ENCODE assay signal across 8 cellular contexts in the genomic region with DNA sequence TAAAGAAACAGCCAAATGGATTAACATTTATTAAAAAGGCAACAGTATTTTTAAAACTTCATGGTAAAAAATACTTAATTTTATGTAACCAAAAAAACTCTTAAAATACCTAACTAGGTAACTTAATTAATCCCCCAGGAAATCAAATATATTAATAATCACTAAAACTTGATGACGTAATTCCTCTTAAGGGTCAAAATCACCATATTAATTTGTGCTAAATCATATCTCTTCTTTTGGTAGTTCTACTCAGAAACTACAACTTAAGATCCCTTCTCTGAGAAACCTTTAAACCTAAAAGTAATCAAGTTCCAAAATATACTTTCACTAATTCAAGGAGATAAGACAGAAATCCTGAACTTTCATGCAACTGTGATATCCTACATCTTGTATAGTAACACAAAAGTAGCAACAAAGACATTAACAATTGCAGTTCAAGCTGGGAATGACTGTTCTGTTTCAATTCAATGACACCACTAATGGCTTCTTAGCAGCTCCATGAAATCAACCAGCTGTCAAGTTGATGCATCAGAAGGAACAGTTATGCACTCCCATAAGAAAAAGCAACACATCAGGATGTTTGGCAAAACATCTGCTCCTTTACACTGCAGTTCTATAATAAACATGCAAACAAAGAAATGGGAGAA. TPM values are rescaled to one million over a fixed set of nuclear protein-coding genes. Genes with fewer than 3 reads are reported as not detected.
DNase-seq lines count a peak whose midpoint lies in the region; ATAC-seq and TF ChIP-seq lines count a peak whose summit lies in the region.

No MANE protein-coding gene starts in this region.

- H3K4me3 ChIP-seq in GM23248 (peak overlapping the region; percentile 91), parathyroid adenoma (ENCODE audit: low read depth, low read length) (no peak overlapping the region)

- no peak overlapping the region for H3K27ac ChIP-seq in GM23248
- H3K27ac ChIP-seq in parathyroid adenoma = no peak overlapping the region

- H3K4me2 ChIP-seq in GM23248 (ENCODE audit: unreplicated experiment) = peak overlapping the region; percentile 87
- no peak overlapping the region for H3K4me2 ChIP-seq in parathyroid adenoma (ENCODE audit: low read length)

- WGBS in GM23248 (ENCODE audit: low coverage in 1 of 2, low lambda C conversion rate in 2 of 2, missing lambda C conversion rate in 2 of 2), 2 experiments = 98 to 100% methylated on average over 1 of the region's 1 CpG

- H3K9me3 ChIP-seq in GM23248 (ENCODE audit: low read depth) (no peaks in the 10 kb centered on the region), parathyroid adenoma (ENCODE audit: control insufficient read depth, low read length) (no peaks in the 10 kb centered on the region)

- H4K20me1 ChIP-seq in GM23248 (ENCODE audit: insufficient read depth) = no peaks in the 10 kb centered on the region

- in situ Hi-C loops in GM23248 (cut with MboI) = no loop called here

- H3F3A ChIP-seq in GM23248 (ENCODE audit: insufficient read depth) = peaks cover 22% of the 10 kb centered on the region

- H2AFZ ChIP-seq in GM23248 (peak overlapping the region; percentile 45; the same call in 1 of the 2 replicates), parathyroid adenoma (peak overlapping the region; percentile 11)

- H3K27me3 ChIP-seq in GM23248 (replicated peaks; ENCODE audit: insufficient read depth) (no peaks in the 10 kb centered on the region), parathyroid adenoma (ENCODE audit: control insufficient read depth, insufficient read depth, low read length) (no peaks in the 10 kb centered on the region)

- H3K9me2 ChIP-seq in GM23248 (ENCODE audit: insufficient read depth) = no peaks in the 10 kb centered on the region

- H3K79me2 ChIP-seq in GM23248 (ENCODE audit: insufficient read depth) = peaks cover 75% of the 10 kb centered on the region
- H3K79me2 ChIP-seq in parathyroid adenoma = peaks cover 15% of the 10 kb centered on the region

- ATAC-seq in GM18505 (IDR thresholded peaks at IDR 0.05; ENCODE audit: unreplicated experiment) = no peak
- ATAC-seq in GM18873 (IDR thresholded peaks at IDR 0.05; ENCODE audit: low FRiP score, unreplicated experiment) = no peak

- TF ChIP-seq POLR2A in GM18505 (IDR thresholded peaks at IDR 0.05; ENCODE audit: borderline replicate concordance, extremely low read depth, insufficient read depth, insufficient read length) = no peak

- no peak for TF ChIP-seq CTCF in parathyroid adenoma (IDR thresholded peaks at IDR 0.05)

- DNase-seq in GM23248 (peak; percentile 22), NCI-H2227 treated with DMSO at 0.1 percent for 48 hours (lab: John Stamatoyannopoulos, UW) (peak; percentile 51), dermis blood vessel endothelial cell (peak; percentile 37), germinal center (ENCODE audit: low spot score) (no peak)
- no peak for DNase-seq in activated CD4-positive, CD25-positive, alpha-beta regulatory T cell treated with anti-CD3 and anti-CD28 coated beads, Interleukin-2, amount 50 U/mL, for 72 hours

- H3K36me3 ChIP-seq in GM23248 (ENCODE audit: low read depth) (no peaks in the 10 kb centered on the region), parathyroid adenoma (ENCODE audit: control insufficient read depth, insufficient read depth, low read length) (no peaks in the 10 kb centered on the region)

- H3K4me1 ChIP-seq in GM23248 (ENCODE audit: insufficient read depth) (peaks cover 29% of the 10 kb centered on the region), parathyroid adenoma (peaks cover 18% of the 10 kb centered on the region)

- H3K9ac ChIP-seq in GM23248 = peak overlapping the region; percentile 94; the same call in 1 of the 2 replicates
- H3K9ac ChIP-seq in parathyroid adenoma = no peak overlapping the region

RNA-seq across cellular contexts. Expression of gene BAZ2B, which starts 4.0 kb away (rescaled TPM):
- total RNA-seq in GM23248 (2014; rRNA removed; shearing (Covaris generic)) = 20.5 and 26.2 TPM in 2 replicates
- polyA plus RNA-seq in GM23248 (2016; fragmentation: Nextera tagmentation; extraction: Ambion mirVana) = 13.9 and 17.0 TPM in 2 replicates
- total RNA-seq in dermis blood vessel endothelial cell = 132 and 133 TPM in 2 replicates

Comparison
In these comparisons a context has a peak if more than half of its experiments do, and no peak if none do; other contexts are left out.
1. DNase-seq: peak in GM23248 (single experiment), NCI-H2227 treated with DMSO at 0.1 percent for 48 hours (single experiment) and dermis blood vessel endothelial cell (single experiment); none in activated CD4-positive, CD25-positive, alpha-beta regulatory T cell treated with anti-CD3 and anti-CD28 coated beads, Interleukin-2, amount 50 U/mL, for 72 hours (single experiment) and germinal center (single experiment).